ENCODE assay signal across 1 cellular context in genomic region chr7:139505563-139505962, GRCh38.
A peak's percentile ranks its signal among the peaks of the same experiment; 100 is the strongest.
TF ChIP-seq lines count a peak whose summit lies in the region.

No MANE protein-coding gene starts in this region.

TF ChIP-seq in K562, 482 proteins besides CTCF, POLR2A, EP300 and RAD21:
- TF ChIP-seq HCFC1 (IDR thresholded peaks at IDR 0.05; ENCODE audit: low read depth, low read length) (no peak), FOXM1 (IDR thresholded peaks at IDR 0.05; ENCODE audit: low read depth) (no peak), FOXM1 (CRISPR knock-in tag; IDR thresholded peaks at IDR 0.05; ENCODE audit: low read depth) (no peak), CAMTA2 (CRISPR knock-in tag; conservative IDR thresholded peaks at IDR 0.05) (no peak), ZNF511 (CRISPR knock-in tag; IDR thresholded peaks at IDR 0.05) (0 out of 2 replicates have a peak, but pooled peaks have one; percentile 25), ZBTB33 (CRISPR knock-in tag; IDR thresholded peaks at IDR 0.05) (peak; percentile 97), STAG1 (CRISPR knock-in tag; IDR thresholded peaks at IDR 0.05; ENCODE audit: borderline replicate concordance) (peak; percentile 53; the same call in 1 of the 2 replicates), CREM (IDR thresholded peaks at IDR 0.05; ENCODE audit: low read depth) (0 out of 2 replicates have a peak, but pooled peaks have one; percentile 22), SMC3 (conservative IDR thresholded peaks at IDR 0.05; ENCODE audit: insufficient read depth, low read depth, low read length) (peak; percentile 62), TFAP4 (CRISPR knock-in tag; IDR thresholded peaks at IDR 0.05; ENCODE audit: borderline replicate concordance) (peak; percentile 76; the same call in 1 of the 2 replicates), ZKSCAN3 (CRISPR knock-in tag; IDR thresholded peaks at IDR 0.05) (no peak), STAT6 (CRISPR knock-in tag; IDR thresholded peaks at IDR 0.05) (peak; percentile 8; the same call in 1 of the 2 replicates), ZKSCAN1 (IDR thresholded peaks at IDR 0.05; ENCODE audit: low read depth, low read length) (peak; percentile 97), ZKSCAN8 (CRISPR knock-in tag; IDR thresholded peaks at IDR 0.05) (no peak), CBFB (CRISPR knock-in tag; IDR thresholded peaks at IDR 0.05) (peak; percentile 55; the same call in 1 of the 2 replicates), NR2C2 (CRISPR knock-in tag; IDR thresholded peaks at IDR 0.05) (peak; percentile 51; the same call in 1 of the 2 replicates), NR2C2 (tag; IDR thresholded peaks at IDR 0.05) (no peak)
